30 cellular contexts compared by ENCODE assay signal in the genomic region with DNA sequence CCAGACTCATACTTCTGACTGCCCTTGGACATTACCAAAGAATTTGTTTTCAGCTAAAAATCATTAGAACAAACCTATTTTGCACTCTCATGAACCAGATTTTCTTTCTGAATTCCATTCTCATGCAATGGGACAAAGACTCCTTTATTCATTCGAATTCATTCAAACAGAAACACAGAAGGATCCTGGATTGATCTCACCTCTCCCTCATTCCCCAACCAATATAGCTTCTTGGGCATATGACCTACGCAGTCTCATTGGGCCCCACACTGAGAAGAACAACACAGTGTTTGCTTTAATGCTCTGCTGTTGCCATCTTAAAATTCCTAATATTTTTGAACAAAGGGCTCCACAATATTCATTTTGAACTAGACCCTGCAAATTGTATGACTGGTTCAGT.
"Had no signal": no experiment of that assay in that cellular context is flagged by ENCODE, and none has a peak within 500 bp of the region (broad histone marks: within the 10 kb centered on the region; RNA-seq: fewer than 3 reads in every experiment).

No MANE protein-coding gene starts in this region.

- H3K27ac ChIP-seq: ascending aorta, colonic mucosa, esophagus muscularis mucosa, foreskin keratinocyte, gastrocnemius medialis, heart left ventricle, WERI-Rb-1 had no signal

- H3K4me1 Mint-ChIP-seq: activated CD4-positive, alpha-beta memory T cell treated with anti-CD3 and anti-CD28 coated beads, Interleukin-2, amount 10 ng/mL, durations not matched to agents 7 days and 5 days; activated CD4-positive, alpha-beta T cell treated with anti-CD3 and anti-CD28 coated beads for 36 hours; activated CD4-positive, alpha-beta T cell treated with anti-CD3 and anti-CD28 coated beads, Interleukin-2, amount 10 ng/mL, durations not matched to agents 24 days and 14 days; activated naive CD4-positive, alpha-beta T cell treated with anti-CD3 and anti-CD28 coated beads, Interleukin-2, amount 10 ng/mL, durations not matched to agents 7 days and 5 days; activated naive CD8-positive, alpha-beta T cell treated with anti-CD3 and anti-CD28 coated beads, Interleukin-2, amount 10 ng/mL, durations not matched to agents 7 days and 5 days; T-helper 17 cell had no signal

- H3K9me3 ChIP-seq: ascending aorta, colonic mucosa, esophagus muscularis mucosa, gastrocnemius medialis, heart left ventricle had no signal

- ATAC-seq: activated CD4-positive, alpha-beta T cell treated with anti-CD3 and anti-CD28 coated beads for 36 hours; activated naive CD4-positive, alpha-beta T cell treated with anti-CD3 and anti-CD28 coated beads, Interleukin-2, amount 50 U/mL, for 72 hours; activated T-cell treated with anti-CD3 and anti-CD28 coated beads, Interleukin-2, amount 50 U/mL, for 72 hours; effector memory CD8-positive, alpha-beta T cell; foreskin keratinocyte; gastrocnemius medialis; heart left ventricle; T-helper 17 cell had no signal

- H3K36me3 ChIP-seq: ascending aorta, colonic mucosa, esophagus muscularis mucosa, gastrocnemius medialis, heart left ventricle, WERI-Rb-1 had no signal

- H3K27me3 ChIP-seq: ascending aorta, colonic mucosa, esophagus muscularis mucosa, foreskin keratinocyte, gastrocnemius medialis, heart left ventricle had no signal

- H3K9me3 Mint-ChIP-seq: activated CD4-positive, alpha-beta memory T cell treated with anti-CD3 and anti-CD28 coated beads, Interleukin-2, amount 10 ng/mL, durations not matched to agents 7 days and 5 days; activated CD4-positive, alpha-beta T cell treated with anti-CD3 and anti-CD28 coated beads, Interleukin-2, amount 10 ng/mL, durations not matched to agents 24 days and 14 days; activated naive CD4-positive, alpha-beta T cell treated with anti-CD3 and anti-CD28 coated beads, Interleukin-2, amount 10 ng/mL, durations not matched to agents 7 days and 5 days; activated naive CD4-positive, alpha-beta T cell treated with anti-CD3 and anti-CD28 coated beads, Interleukin-2, amount 50 U/mL, for 72 hours; activated T-cell treated with anti-CD3 and anti-CD28 coated beads, Interleukin-2, amount 50 U/mL, for 24 hours; activated T-cell treated with anti-CD3 and anti-CD28 coated beads, Interleukin-2, amount 50 U/mL, for 72 hours; T-helper 2 cell treated with Interferon-gamma antibody and Interleukin-4, amounts not matched to agents 5 μg/mL and 100 μg/mL, for 36 hours had no signal

- DNase-seq: activated CD4-positive, alpha-beta memory T cell treated with anti-CD3 and anti-CD28 coated beads, Interleukin-2, amount 10 ng/mL, durations not matched to agents 7 days and 5 days; activated CD4-positive, alpha-beta T cell treated with anti-CD3 and anti-CD28 coated beads for 36 hours; activated CD4-positive, alpha-beta T cell treated with anti-CD3 and anti-CD28 coated beads, Interleukin-2, amount 10 ng/mL, durations not matched to agents 24 days and 14 days; activated CD4-positive, CD25-positive, alpha-beta regulatory T cell; activated CD4-positive, CD25-positive, alpha-beta regulatory T cell treated with anti-CD3 and anti-CD28 coated beads, Interleukin-2, amount 50 U/mL, for 72 hours; activated CD8-positive, alpha-beta memory T cell treated with anti-CD3 and anti-CD28 coated beads, Interleukin-2, amount 50 U/mL, for 48 hours; activated gamma-delta T cell; activated naive CD4-positive, alpha-beta T cell; activated naive CD4-positive, alpha-beta T cell treated with anti-CD3 and anti-CD28 coated beads, Interleukin-2, amount 10 ng/mL, durations not matched to agents 7 days and 5 days; activated naive CD8-positive, alpha-beta T cell treated with anti-CD3 and anti-CD28 coated beads, Interleukin-2, amount 10 ng/mL, durations not matched to agents 7 days and 5 days; activated T-cell treated with anti-CD3 and anti-CD28 coated beads for 4 hours; activated T-cell treated with anti-CD3 and anti-CD28 coated beads, Interleukin-2, amount 50 U/mL, for 24 hours; activated T-cell treated with anti-CD3 and anti-CD28 coated beads, Interleukin-2, amount 50 U/mL, for 72 hours; central memory CD4-positive, alpha-beta T cell; cerebellar nuclear complex; colonic mucosa; effector memory CD8-positive, alpha-beta T cell; erythroblast; foreskin keratinocyte; gastrocnemius medialis; glutamatergic neuron; heart left ventricle; T-helper 1 cell; T-helper 17 cell; T1000; WERI-Rb-1 had no signal

- H3K4me1 ChIP-seq: ascending aorta, colonic mucosa, esophagus muscularis mucosa, foreskin keratinocyte, gastrocnemius medialis, heart left ventricle had no signal

- H3K27me3 Mint-ChIP-seq: activated CD4-positive, alpha-beta memory T cell treated with anti-CD3 and anti-CD28 coated beads, Interleukin-2, amount 10 ng/mL, durations not matched to agents 7 days and 5 days; activated CD4-positive, alpha-beta T cell treated with anti-CD3 and anti-CD28 coated beads for 36 hours; activated CD4-positive, alpha-beta T cell treated with anti-CD3 and anti-CD28 coated beads, Interleukin-2, amount 10 ng/mL, durations not matched to agents 24 days and 14 days; activated naive CD4-positive, alpha-beta T cell treated with anti-CD3 and anti-CD28 coated beads, Interleukin-2, amount 10 ng/mL, durations not matched to agents 7 days and 5 days; activated naive CD8-positive, alpha-beta T cell treated with anti-CD3 and anti-CD28 coated beads, Interleukin-2, amount 10 ng/mL, durations not matched to agents 7 days and 5 days; activated T-cell treated with anti-CD3 and anti-CD28 coated beads, Interleukin-2, amount 50 U/mL, for 24 hours; effector memory CD8-positive, alpha-beta T cell; T-helper 17 cell had no signal

- H3K27ac Mint-ChIP-seq: activated CD4-positive, alpha-beta memory T cell treated with anti-CD3 and anti-CD28 coated beads, Interleukin-2, amount 10 ng/mL, durations not matched to agents 7 days and 5 days; activated CD4-positive, alpha-beta T cell treated with anti-CD3 and anti-CD28 coated beads for 36 hours; activated CD4-positive, alpha-beta T cell treated with anti-CD3 and anti-CD28 coated beads, Interleukin-2, amount 10 ng/mL, durations not matched to agents 24 days and 14 days; activated naive CD4-positive, alpha-beta T cell treated with anti-CD3 and anti-CD28 coated beads, Interleukin-2, amount 10 ng/mL, durations not matched to agents 7 days and 5 days; activated naive CD4-positive, alpha-beta T cell treated with anti-CD3 and anti-CD28 coated beads, Interleukin-2, amount 50 U/mL, for 72 hours; activated naive CD8-positive, alpha-beta T cell treated with anti-CD3 and anti-CD28 coated beads, Interleukin-2, amount 10 ng/mL, durations not matched to agents 7 days and 5 days; activated T-cell treated with anti-CD3 and anti-CD28 coated beads, Interleukin-2, amount 50 U/mL, for 24 hours; activated T-cell treated with anti-CD3 and anti-CD28 coated beads, Interleukin-2, amount 50 U/mL, for 72 hours; effector memory CD8-positive, alpha-beta T cell; T-helper 17 cell; T-helper 2 cell treated with Interferon-gamma antibody and Interleukin-4, amounts not matched to agents 5 μg/mL and 100 μg/mL, for 36 hours had no signal

- H3K4me3 Mint-ChIP-seq: activated CD4-positive, alpha-beta memory T cell treated with anti-CD3 and anti-CD28 coated beads, Interleukin-2, amount 10 ng/mL, durations not matched to agents 7 days and 5 days; activated CD4-positive, alpha-beta T cell treated with anti-CD3 and anti-CD28 coated beads for 36 hours; activated CD4-positive, alpha-beta T cell treated with anti-CD3 and anti-CD28 coated beads, Interleukin-2, amount 10 ng/mL, durations not matched to agents 24 days and 14 days; activated naive CD4-positive, alpha-beta T cell treated with anti-CD3 and anti-CD28 coated beads, Interleukin-2, amount 10 ng/mL, durations not matched to agents 7 days and 5 days; activated naive CD8-positive, alpha-beta T cell treated with anti-CD3 and anti-CD28 coated beads, Interleukin-2, amount 10 ng/mL, durations not matched to agents 7 days and 5 days; activated T-cell treated with anti-CD3 and anti-CD28 coated beads, Interleukin-2, amount 50 U/mL, for 24 hours; activated T-cell treated with anti-CD3 and anti-CD28 coated beads, Interleukin-2, amount 50 U/mL, for 72 hours; effector memory CD8-positive, alpha-beta T cell; T-helper 17 cell; T-helper 2 cell treated with Interferon-gamma antibody and Interleukin-4, amounts not matched to agents 5 μg/mL and 100 μg/mL, for 36 hours had no signal

- H3K36me3 Mint-ChIP-seq: activated naive CD4-positive, alpha-beta T cell treated with anti-CD3 and anti-CD28 coated beads, Interleukin-2, amount 10 ng/mL, durations not matched to agents 7 days and 5 days; activated naive CD4-positive, alpha-beta T cell treated with anti-CD3 and anti-CD28 coated beads, Interleukin-2, amount 50 U/mL, for 72 hours; activated naive CD8-positive, alpha-beta T cell treated with anti-CD3 and anti-CD28 coated beads, Interleukin-2, amount 10 ng/mL, durations not matched to agents 7 days and 5 days had no signal

- H3K4me3 ChIP-seq: ascending aorta, colonic mucosa, esophagus muscularis mucosa, gastrocnemius medialis, heart left ventricle had no signal
